ENCODE assay signal across 8 cellular contexts in genomic region chr18:76821356-76821874, GRCh38. TPM values are rescaled to one million over a fixed set of nuclear protein-coding genes. Genes with fewer than 3 reads are reported as not detected.
DNase-seq lines count a peak whose midpoint lies in the region; ATAC-seq and TF ChIP-seq lines count a peak whose summit lies in the region.

No MANE protein-coding gene starts in this region.

- H3K9ac ChIP-seq in HUES64 (ENCODE audit: low read depth, low read length): peak overlapping the region; percentile 97

- H3K4me3 ChIP-seq in HUES64 (ENCODE audit: low read length): peak overlapping the region; percentile 99
- H3K4me3 ChIP-seq in ascending aorta: peak overlapping the region; percentile 78 to 93
- peak overlapping the region; percentile 73 to 89 (median 79) for H3K4me3 ChIP-seq in right lobe of liver
- H3K4me3 ChIP-seq in upper lobe of right lung: peak overlapping the region; percentile 96

- no peak for TF ChIP-seq POLR2A in right lobe of liver (IDR thresholded peaks at IDR 0.05)

- no peak for TF ChIP-seq CTCF in ascending aorta (IDR thresholded peaks at IDR 0.05)
- TF ChIP-seq CTCF in right lobe of liver (IDR thresholded peaks at IDR 0.05): no peak
- no peak for TF ChIP-seq CTCF in upper lobe of right lung (IDR thresholded peaks at IDR 0.05)

- WGBS in HUES64: 3% methylated on average over 11 of the region's 12 CpGs
- WGBS in right lobe of liver (ENCODE audit: insufficient coverage, low coverage, low lambda C conversion rate, missing lambda C conversion rate): 0% methylated on average over 12 of the region's 12 CpGs

- H3K36me3 ChIP-seq in HUES64 (ENCODE audit: insufficient read depth, low read length) (0 out of 2 replicates have a peak, but pooled peaks cover 4% of the 10 kb centered on the region), ascending aorta (peaks cover 0 to 2% of the 10 kb centered on the region in 2 donors), right lobe of liver (no peaks in the 10 kb centered on the region), upper lobe of right lung (no peaks in the 10 kb centered on the region)

- H3K4me1 ChIP-seq in HUES64 (ENCODE audit: insufficient read depth, low read length): peaks cover 9% of the 10 kb centered on the region; the same call in 1 of the 2 replicates
- H3K4me1 ChIP-seq in ascending aorta: peaks cover 0 to 9% of the 10 kb centered on the region in 2 donors
- H3K4me1 ChIP-seq in right lobe of liver: peaks cover 0 to 8% (median 0%) of the 10 kb centered on the region in 4 donors
- peaks cover 18% of the 10 kb centered on the region for H3K4me1 ChIP-seq in upper lobe of right lung

- peak overlapping the region; percentile 85 for H3K27ac ChIP-seq in HUES64 (ENCODE audit: low read depth, low read length)
- peak overlapping the region; percentile 92 to 96 for H3K27ac ChIP-seq in ascending aorta
- peak overlapping the region; percentile 87 to 91 (median 89) for H3K27ac ChIP-seq in right lobe of liver
- peak overlapping the region; percentile 90 for H3K27ac ChIP-seq in upper lobe of right lung

- intact Hi-C loops in ascending aorta (cut with DNase I): loop anchor here (5.0 to 10.0 kb wide), 5 partner anchors 246 to 1617 kb away; partner anchors contain the start of genes MBP and PTGR3
- intact Hi-C loops in right lobe of liver (cut with DNase I): no loop called here
- intact Hi-C loops in upper lobe of right lung (cut with DNase I): no loop called here

- DNase-seq in ascending aorta (ENCODE audit: low spot score in 2 of 2) (no peak), right lobe of liver (no peak), upper lobe of right lung (no peak), occipital lobe (lab: John Stamatoyannopoulos, UW) (no peak)

- H3K27me3 ChIP-seq in HUES64 (ENCODE audit: insufficient read depth, low read length) (no peaks in the 10 kb centered on the region), ascending aorta (no peaks in the 10 kb centered on the region), right lobe of liver (no peaks in the 10 kb centered on the region), upper lobe of right lung (no peaks in the 10 kb centered on the region)

- peak; percentile 27 for ATAC-seq in GM18511 (IDR thresholded peaks at IDR 0.05; ENCODE audit: unreplicated experiment)
- ATAC-seq in right lobe of liver: peak in 1 of 4 donors; percentile 47
- no peak for ATAC-seq in upper lobe of right lung
- no peak for ATAC-seq in HG02840 (IDR thresholded peaks at IDR 0.05; ENCODE audit: low FRiP score, unreplicated experiment)
- ATAC-seq in HG03460 (IDR thresholded peaks at IDR 0.05; ENCODE audit: unreplicated experiment): no peak

- no peaks in the 10 kb centered on the region for H3K9me3 ChIP-seq in HUES64 (ENCODE audit: insufficient read depth, low read depth, low read length)
- no peaks in the 10 kb centered on the region for H3K9me3 ChIP-seq in ascending aorta
- H3K9me3 ChIP-seq in right lobe of liver: no peaks in the 10 kb centered on the region
- H3K9me3 ChIP-seq in upper lobe of right lung: no peaks in the 10 kb centered on the region

RNA-seq across cellular contexts. Expression of gene ZNF236, which starts 0.9 kb away (rescaled TPM):
- polyA plus RNA-seq in HUES64 (2013, experiment 1 of 2): 4.8 TPM
- polyA plus RNA-seq in HUES64 (2013, experiment 2 of 2): 6.0 TPM
- total RNA-seq in ascending aorta: 9.7 TPM
- total RNA-seq in right lobe of liver: 1 to 10 TPM; 3.8 to 7.6 (median 5.8) TPM
- 14.9 TPM for total RNA-seq in upper lobe of right lung
- 30.3 TPM for total RNA-seq in occipital lobe
